ENCODE assay signal across 18 cellular contexts in the genomic region with DNA sequence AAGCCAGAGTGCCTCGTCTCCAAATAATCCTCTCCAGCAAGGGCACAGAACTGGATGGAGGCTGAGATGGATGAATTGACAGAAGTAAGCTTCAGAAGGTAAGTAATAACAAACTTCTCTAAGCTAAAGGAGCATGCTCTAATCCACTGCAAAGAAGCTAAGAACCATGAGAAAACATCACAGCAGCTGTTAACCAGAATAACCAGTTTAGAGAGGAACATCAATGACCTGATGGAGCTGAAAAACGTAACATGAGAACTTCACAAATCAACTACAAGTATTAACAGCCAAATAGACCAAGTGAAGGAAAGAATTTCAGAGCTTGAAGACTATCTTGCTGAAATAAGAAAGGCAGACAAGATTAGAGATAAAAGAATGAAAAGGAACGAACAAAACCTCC. TPM values are rescaled to one million over a fixed set of nuclear protein-coding genes. Genes with fewer than 3 reads are reported as not detected.
DNase-seq lines count a peak whose midpoint lies in the region; ATAC-seq, FAIRE-seq and TF ChIP-seq lines count a peak whose summit lies in the region.
"Had no signal": no experiment of that assay in that cellular context is flagged by ENCODE, and none has a peak within 500 bp of the region (broad histone marks: within the 10 kb centered on the region; RNA-seq: fewer than 3 reads in every experiment).

No MANE protein-coding gene starts in this region.

- ATAC-seq in PC-3 (no peak), aorta (ENCODE audit: low FRiP score) (no peak), HG03432 (IDR thresholded peaks at IDR 0.05; ENCODE audit: unreplicated experiment) (no peak)
- ATAC-seq: A549, HCT116, HepG2 had no signal

- no peaks in the 10 kb centered on the region for H4K20me1 ChIP-seq in PC-3 (ENCODE audit: low read length)

- H3K36me3 ChIP-seq in PC-3 (ENCODE audit: low read depth, low read length): no peaks in the 10 kb centered on the region
- H3K36me3 ChIP-seq in aorta (ENCODE audit: control insufficient read depth in 1 of 2, insufficient read depth in 2 of 2, low read length in 1 of 2): no peaks in the 10 kb centered on the region

- no peaks in the 10 kb centered on the region for H3K9me2 ChIP-seq in PC-3 (replicated peaks; ENCODE audit: low read length)

- H3K27ac ChIP-seq in PC-3 (ENCODE audit: low read length) (no peak overlapping the region), aorta (ENCODE audit: low read depth in 1 of 2, low read length in 2 of 2) (no peak overlapping the region)
- H3K27ac ChIP-seq: A549 had no signal

- no peak for FAIRE-seq in GM12892 (lab: Jason Lieb, UNC)
- FAIRE-seq: A549, HepG2 had no signal

- H3K27me3 ChIP-seq in PC-3 (ENCODE audit: low read length) (no peaks in the 10 kb centered on the region), aorta (ENCODE audit: control insufficient read depth in 1 of 2, insufficient read depth in 2 of 2, low read length in 1 of 2) (no peaks in the 10 kb centered on the region)

- CTCF ChIA-PET in PC-3 (lab: Charles Lee): no interaction called here

- H3K4me3 ChIP-seq in PC-3 (ENCODE audit: low read length) (no peak overlapping the region), aorta (ENCODE audit: low read length in 2 of 2) (no peak overlapping the region)
- H3K4me3 ChIP-seq: A549 had no signal

- intact Hi-C loops in activated CD4-positive, alpha-beta T cell treated with anti-CD3 and anti-CD28 coated beads, Interleukin-2, amount 10 ng/mL, durations not matched to agents 24 days and 14 days (cut with micrococcal nuclease): no loop called here
- intact Hi-C loops in PC-3 (cut with micrococcal nuclease) (no loop called here), aorta (cut with DNase I) (no loop called here)

- BruUV-seq in PC-3 (replicated peaks; lab: Mats Ljungman, UMichigan): no TSS peak

- no peak overlapping the region for H3K4me3 Mint-ChIP-seq in activated CD4-positive, alpha-beta T cell treated with anti-CD3 and anti-CD28 coated beads, Interleukin-2, amount 10 ng/mL, durations not matched to agents 24 days and 14 days
- H3K4me3 Mint-ChIP-seq: CD4-positive, alpha-beta T cell had no signal

- H3K9me3 ChIP-seq in PC-3 (ENCODE audit: low read length) (no peaks in the 10 kb centered on the region), aorta (ENCODE audit: control insufficient read depth, low read length) (no peaks in the 10 kb centered on the region)

- POLR2A ChIA-PET in PC-3 (lab: Charles Lee; ENCODE audit: unreplicated experiment): no interaction called here

- peak overlapping the region; percentile 25; the same call in 1 of the 2 replicates for H3K4me2 ChIP-seq in PC-3 (ENCODE audit: low read length)
- H3K4me2 ChIP-seq: A549 had no signal

- TF ChIP-seq CTCF in PC-3 (conservative IDR thresholded peaks at IDR 0.05; ENCODE audit: low read depth, low read length): no peak

- H2AFZ ChIP-seq in PC-3 (ENCODE audit: low read length): no peak overlapping the region

- no peak for TF ChIP-seq POLR2A in GM12892 (IDR thresholded peaks at IDR 0.05; ENCODE audit: low read depth, low read length)

- H3K4me1 Mint-ChIP-seq in activated CD4-positive, alpha-beta T cell treated with anti-CD3 and anti-CD28 coated beads, Interleukin-2, amount 10 ng/mL, durations not matched to agents 24 days and 14 days: peaks cover 2% of the 10 kb centered on the region

- H3K9ac ChIP-seq in PC-3 (ENCODE audit: low read length): no peak overlapping the region

- peak; percentile 6 for DNase-seq in activated CD4-positive, alpha-beta T cell treated with anti-CD3 and anti-CD28 coated beads, Interleukin-2, amount 10 ng/mL, durations not matched to agents 24 days and 14 days
- DNase-seq in activated CD4-positive, alpha-beta T cell treated with anti-CD3 and anti-CD28 coated beads, Interleukin-2, amount 50 U/mL, for 1 hour: no peak
- DNase-seq in PC-3: peak; percentile 64
- DNase-seq in iPS-NIHi11 (ENCODE audit: low spot score): peak; percentile 35
- no peak for DNase-seq in GM12892 (ENCODE audit: insufficient read length)
- DNase-seq in aorta: no peak
- DNase-seq: Caco-2; CD4-positive, alpha-beta T cell; GF-D8; KG1; MV-4-11; NCI-H1694 treated with DMSO at 0.1 percent for 48 hours; NCI-H774; SW 1271 had no signal

- H3K27me3 Mint-ChIP-seq in activated CD4-positive, alpha-beta T cell treated with anti-CD3 and anti-CD28 coated beads, Interleukin-2, amount 10 ng/mL, durations not matched to agents 24 days and 14 days: no peaks in the 10 kb centered on the region
- H3K27me3 Mint-ChIP-seq: CD4-positive, alpha-beta T cell had no signal

- peaks cover 17% of the 10 kb centered on the region for H3K9me3 Mint-ChIP-seq in activated CD4-positive, alpha-beta T cell treated with anti-CD3 and anti-CD28 coated beads, Interleukin-2, amount 10 ng/mL, durations not matched to agents 24 days and 14 days

- WGBS in aorta, 2 donors: 92 to 97% methylated on average over 3 of the region's 3 CpGs

- no peaks in the 10 kb centered on the region for H3K79me2 ChIP-seq in PC-3 (ENCODE audit: low read length)

- H3K27ac Mint-ChIP-seq in activated CD4-positive, alpha-beta T cell treated with anti-CD3 and anti-CD28 coated beads, Interleukin-2, amount 10 ng/mL, durations not matched to agents 24 days and 14 days: no peak overlapping the region
- H3K27ac Mint-ChIP-seq: CD4-positive, alpha-beta T cell had no signal

- H3K36me3 Mint-ChIP-seq in activated CD4-positive, alpha-beta T cell treated with anti-CD3 and anti-CD28 coated beads, Interleukin-2, amount 10 ng/mL, durations not matched to agents 24 days and 14 days (ENCODE audit: low read depth): peaks cover 5% of the 10 kb centered on the region

- H3F3A ChIP-seq in PC-3 (ENCODE audit: low read length, unreplicated experiment): no peaks in the 10 kb centered on the region

- H3K4me1 ChIP-seq in PC-3 (ENCODE audit: insufficient read depth, low read length) (peaks cover 31% of the 10 kb centered on the region), aorta (ENCODE audit: control insufficient read depth in 1 of 2, insufficient read depth in 2 of 2, low read length in 2 of 2) (peaks cover 0 to 2% of the 10 kb centered on the region in 2 donors)
- H3K4me1 ChIP-seq: A549 had no signal

RNA-seq across cellular contexts. Expression of gene WDPCP, which starts 32.3 kb away (rescaled TPM):
- total RNA-seq in activated CD4-positive, alpha-beta T cell treated with anti-CD3 and anti-CD28 coated beads, Interleukin-2, amount 10 ng/mL, durations not matched to agents 24 days and 14 days: 6.0 and 8.9 TPM in 2 replicates
- total RNA-seq in PC-3 (2014; rRNA removed) (4.0 and 6.3 TPM in 2 replicates), aorta (10 to 100 TPM; 20.5 to 20.8 TPM)
- 4.3 TPM for polyA plus RNA-seq in GM12892 (2012; ENCODE audit: missing spikeins)
- 10 to 100 TPM in 1 of 2 donors, 1 to 10 TPM in 1; 2.9 to 10.2 TPM for polyA plus RNA-seq in aorta

RNA-seq across cellular contexts. Expression of gene MDH1, which starts 32.8 kb away (rescaled TPM):
- total RNA-seq in activated CD4-positive, alpha-beta T cell treated with anti-CD3 and anti-CD28 coated beads, Interleukin-2, amount 10 ng/mL, durations not matched to agents 24 days and 14 days: 195 and 208 TPM in 2 replicates
- 249 and 304 TPM in 2 replicates for total RNA-seq in PC-3 (2014; rRNA removed)
- polyA plus RNA-seq in GM12892 (2012; ENCODE audit: missing spikeins): 333 TPM
- total RNA-seq in aorta: 10 to 100 TPM; 84.9 to 94.8 TPM
- polyA plus RNA-seq in aorta: 100 to 1,000 TPM; 102 to 157 TPM

Comparison
In these comparisons a context has a peak if more than half of its experiments do, and no peak if none do; other contexts are left out.
1. DNase-seq: peak in activated CD4-positive, alpha-beta T cell treated with anti-CD3 and anti-CD28 coated beads, Interleukin-2, amount 10 ng/mL, durations not matched to agents 24 days and 14 days (single experiment), PC-3 (single experiment) and iPS-NIHi11 (single experiment); none in activated CD4-positive, alpha-beta T cell treated with anti-CD3 and anti-CD28 coated beads, Interleukin-2, amount 50 U/mL, for 1 hour (single experiment), GM12892 (single experiment) and aorta (0 of 2).